ENCODE assay signal across 9 cellular contexts in the genomic region with DNA sequence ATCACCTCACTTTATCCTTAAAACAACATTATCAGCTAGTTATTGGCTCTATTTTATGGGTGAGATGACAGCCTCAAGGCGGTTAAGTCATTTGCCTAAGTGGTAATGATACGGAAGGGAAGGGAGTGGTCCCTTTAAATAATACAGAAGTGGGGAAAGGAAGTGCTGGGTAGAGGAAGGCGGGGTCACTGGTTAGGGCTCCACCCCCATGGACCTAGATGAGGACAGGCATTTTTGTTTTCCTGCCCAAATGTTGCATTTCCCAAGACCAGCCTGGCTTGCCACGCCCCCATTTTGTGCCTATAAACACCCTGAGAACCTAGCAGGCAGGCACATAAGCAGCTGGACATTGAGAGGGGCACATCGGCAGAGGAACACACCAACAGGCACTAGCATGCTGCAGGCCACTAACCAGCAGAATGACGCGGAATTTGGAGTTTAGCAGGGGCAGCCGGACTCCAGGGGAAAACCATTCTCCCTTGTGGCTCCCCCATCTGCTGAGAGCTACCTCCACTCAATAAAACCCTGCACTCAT.
DNase-seq lines count a peak whose midpoint lies in the region; ATAC-seq and TF ChIP-seq lines count a peak whose summit lies in the region.
"Had no signal": no experiment of that assay in that cellular context is flagged by ENCODE, and none has a peak within 500 bp of the region (broad histone marks: within the 10 kb centered on the region; RNA-seq: fewer than 3 reads in every experiment).

No MANE protein-coding gene starts in this region.

- H3K27ac ChIP-seq in ascending aorta = peak overlapping the region; percentile 51 to 80
- H3K27ac ChIP-seq in lower lobe of right lung = peak overlapping the region; percentile 62
- H3K27ac ChIP-seq: SJSA1 had no signal

- H3K4me1 Mint-ChIP-seq in activated CD4-positive, alpha-beta T cell treated with anti-CD3 and anti-CD28 coated beads, Interleukin-2, amount 10 ng/mL, durations not matched to agents 24 days and 14 days = peaks cover 2% of the 10 kb centered on the region
- no peaks in the 10 kb centered on the region for H3K4me1 Mint-ChIP-seq in immature natural killer cell

- intact Hi-C loops in ascending aorta (cut with DNase I) (no loop called here), lower lobe of right lung (cut with DNase I) (no loop called here)
- intact Hi-C loops in activated CD4-positive, alpha-beta T cell treated with anti-CD3 and anti-CD28 coated beads, Interleukin-2, amount 10 ng/mL, durations not matched to agents 24 days and 14 days (cut with micrococcal nuclease) = no loop called here

- H3K9me3 Mint-ChIP-seq in activated CD4-positive, alpha-beta T cell treated with anti-CD3 and anti-CD28 coated beads, Interleukin-2, amount 10 ng/mL, durations not matched to agents 24 days and 14 days = no peaks in the 10 kb centered on the region
- H3K9me3 Mint-ChIP-seq in immature natural killer cell = peaks cover 0 to 7% (median 0%) of the 10 kb centered on the region in 6 donors

- H3K36me3 Mint-ChIP-seq in activated CD4-positive, alpha-beta T cell treated with anti-CD3 and anti-CD28 coated beads, Interleukin-2, amount 10 ng/mL, durations not matched to agents 24 days and 14 days (ENCODE audit: low read depth) = no peaks in the 10 kb centered on the region
- no peaks in the 10 kb centered on the region for H3K36me3 Mint-ChIP-seq in immature natural killer cell

- peaks cover 23% of the 10 kb centered on the region for H3K27me3 Mint-ChIP-seq in activated CD4-positive, alpha-beta T cell treated with anti-CD3 and anti-CD28 coated beads, Interleukin-2, amount 10 ng/mL, durations not matched to agents 24 days and 14 days
- H3K27me3 Mint-ChIP-seq in immature natural killer cell (ENCODE audit: low read depth in 3 of 3) = peaks cover 0 to 2% (median 2%) of the 10 kb centered on the region in 3 donors

- H3K4me1 ChIP-seq in ascending aorta (peaks cover 11 to 38% of the 10 kb centered on the region in 2 donors), lower lobe of right lung (peaks cover 28% of the 10 kb centered on the region)

- H3K27ac Mint-ChIP-seq in activated CD4-positive, alpha-beta T cell treated with anti-CD3 and anti-CD28 coated beads, Interleukin-2, amount 10 ng/mL, durations not matched to agents 24 days and 14 days = no peak overlapping the region
- no peak overlapping the region for H3K27ac Mint-ChIP-seq in immature natural killer cell

- no peaks in the 10 kb centered on the region for H3K9me3 ChIP-seq in ascending aorta
- no peaks in the 10 kb centered on the region for H3K9me3 ChIP-seq in lower lobe of right lung
- H3K9me3 ChIP-seq: SJSA1 had no signal

- DNase-seq in A172 (ENCODE audit: low spot score) (peak; percentile 83), ascending aorta (ENCODE audit: low spot score in 2 of 2) (peak; percentile 45 to 86), lower lobe of right lung (peak; percentile 82), immature natural killer cell (no peak), epidermal melanocyte (ENCODE audit: insufficient read length, low spot score) (no peak)
- no peak for DNase-seq in activated CD4-positive, alpha-beta T cell treated with anti-CD3 and anti-CD28 coated beads, Interleukin-2, amount 10 ng/mL, durations not matched to agents 24 days and 14 days

- H3K36me3 ChIP-seq in ascending aorta = no peaks in the 10 kb centered on the region
- H3K36me3 ChIP-seq in lower lobe of right lung = no peaks in the 10 kb centered on the region
- H3K36me3 ChIP-seq: SJSA1 had no signal

- ATAC-seq in HG02938 (IDR thresholded peaks at IDR 0.05; ENCODE audit: unreplicated experiment) = peak; percentile 70
- peak; percentile 78 to 88 for ATAC-seq in lower lobe of right lung
- ATAC-seq in HG02852 (IDR thresholded peaks at IDR 0.05; ENCODE audit: unreplicated experiment) = no peak

- TF ChIP-seq CTCF in ascending aorta (IDR thresholded peaks at IDR 0.05) (no peak), lower lobe of right lung (IDR thresholded peaks at IDR 0.05) (no peak)

- H3K4me3 ChIP-seq in ascending aorta = peak overlapping the region in 1 of 2 donors; percentile 57
- H3K4me3 ChIP-seq in lower lobe of right lung = no peak overlapping the region
- H3K4me3 ChIP-seq: SJSA1 had no signal

- H3K4me3 Mint-ChIP-seq in activated CD4-positive, alpha-beta T cell treated with anti-CD3 and anti-CD28 coated beads, Interleukin-2, amount 10 ng/mL, durations not matched to agents 24 days and 14 days = no peak overlapping the region
- H3K4me3 Mint-ChIP-seq in immature natural killer cell = no peak overlapping the region

- H3K27me3 ChIP-seq in ascending aorta = no peaks in the 10 kb centered on the region
- no peaks in the 10 kb centered on the region for H3K27me3 ChIP-seq in lower lobe of right lung (ENCODE audit: low read depth)
- H3K27me3 ChIP-seq: SJSA1 had no signal

Comparison
In these comparisons a context has a peak if more than half of its experiments do, and no peak if none do; other contexts are left out.
1. DNase-seq: peak in A172 (single experiment), ascending aorta (2 of 2) and lower lobe of right lung (single experiment); none in activated CD4-positive, alpha-beta T cell treated with anti-CD3 and anti-CD28 coated beads, Interleukin-2, amount 10 ng/mL, durations not matched to agents 24 days and 14 days (single experiment), immature natural killer cell (0 of 3) and epidermal melanocyte (single experiment).